In genomic region chr10:119206603-119207366, GRCh38 we compare ENCODE assay signal across 8 cellular contexts. TPM values are rescaled to one million over a fixed set of nuclear protein-coding genes. Genes with fewer than 3 reads are reported as not detected.
DNase-seq lines count a peak whose midpoint lies in the region; ATAC-seq and TF ChIP-seq lines count a peak whose summit lies in the region.

No MANE protein-coding gene starts in this region.

- peaks cover 31% of the 10 kb centered on the region for H3K36me3 Mint-ChIP-seq in endothelial cell (ENCODE audit: low read depth, unreplicated experiment)
- H3K36me3 Mint-ChIP-seq in mesothelial cell of epicardium = no peaks in the 10 kb centered on the region

- TF ChIP-seq CTCF in endothelial cell (IDR thresholded peaks at IDR 0.05; ENCODE audit: unreplicated experiment) (peak; percentile 82), mesothelial cell of epicardium (IDR thresholded peaks at IDR 0.05; ENCODE audit: unreplicated experiment) (peak; percentile 74)

- H3K27me3 Mint-ChIP-seq in endothelial cell (ENCODE audit: unreplicated experiment) = peaks cover 8% of the 10 kb centered on the region
- peaks cover 16% of the 10 kb centered on the region for H3K27me3 Mint-ChIP-seq in mesothelial cell of epicardium (ENCODE audit: low read depth)

- H3K4me1 Mint-ChIP-seq in endothelial cell (ENCODE audit: unreplicated experiment) = peaks cover 60% of the 10 kb centered on the region
- H3K4me1 Mint-ChIP-seq in mesothelial cell of epicardium = peaks cover 41% of the 10 kb centered on the region

- DNase-seq in ACHN (peak; percentile 73), NCI-H510A (lab: John Stamatoyannopoulos, UW) (peak; percentile 58), endothelial cell (ENCODE audit: low spot score) (peak; percentile 89), mesothelial cell of epicardium (ENCODE audit: low spot score in 2 of 2, unreplicated experiment in 2 of 2) (peak; percentile 58 to 84)
- DNase-seq in activated CD8-positive, alpha-beta memory T cell treated with anti-CD3 and anti-CD28 coated beads, Interleukin-2, amount 50 U/mL, for 4 hours = peak; percentile 79
- peak; percentile 45 to 66 for DNase-seq in stimulated activated CD8-positive, alpha-beta memory T cell treated with anti-CD3 and anti-CD28 coated beads, Interleukin-15, amount 100 ng/mL, for 4 hours (ENCODE audit: low read depth in 2 of 2)

- H3K27ac Mint-ChIP-seq in endothelial cell (ENCODE audit: unreplicated experiment) = peak overlapping the region; percentile 100
- peak overlapping the region; percentile 95 for H3K27ac Mint-ChIP-seq in mesothelial cell of epicardium

- ATAC-seq in GM18502 (IDR thresholded peaks at IDR 0.05; ENCODE audit: poor library complexity, unreplicated experiment) (peak; percentile 58), HG02943 (IDR thresholded peaks at IDR 0.05; ENCODE audit: low read depth, unreplicated experiment) (peak; percentile 47)

- in situ Hi-C loops in ACHN (cut with HindIII; ENCODE audit: low pct_ligation_motif_present, low pct_unique_long_range_greater_than_20kb, low sequenced_read_pairs) = loop anchor here (25.0 kb wide), 1 partner anchor 206 kb away; no protein-coding TSS in a partner anchor

- H3K9me3 Mint-ChIP-seq in endothelial cell (ENCODE audit: unreplicated experiment) = no peaks in the 10 kb centered on the region
- no peaks in the 10 kb centered on the region for H3K9me3 Mint-ChIP-seq in mesothelial cell of epicardium

- H3K4me3 Mint-ChIP-seq in endothelial cell (ENCODE audit: unreplicated experiment) (peak overlapping the region; percentile 95), mesothelial cell of epicardium (peak overlapping the region; percentile 76)

RNA-seq across cellular contexts. Expression of gene GRK5, which starts 0.6 kb away (rescaled TPM):
- total RNA-seq in endothelial cell (ENCODE audit: unreplicated experiment) (163 TPM), mesothelial cell of epicardium (13.6 to 14.5 TPM (median 14.0 TPM) in 3 replicates)

RNA-seq across cellular contexts. Expression of gene PRDX3, which starts 28.2 kb away (rescaled TPM):
- total RNA-seq in endothelial cell (ENCODE audit: unreplicated experiment) (93.2 TPM), mesothelial cell of epicardium (85.7 to 91.5 TPM (median 86.5 TPM) in 3 replicates)

RNA-seq across cellular contexts. Expression of gene SFXN4, which starts 41.3 kb away (rescaled TPM):
- total RNA-seq in endothelial cell (ENCODE audit: unreplicated experiment) = 19.0 TPM
- total RNA-seq in mesothelial cell of epicardium = 33.3 to 37.2 TPM (median 36.6 TPM) in 3 replicates

Comparison
In these comparisons a context has a peak if more than half of its experiments do, and no peak if none do; other contexts are left out.
1. Peak in every context shown above with its lines: DNase-seq and ATAC-seq.
2. RNA of gene GRK5, which starts 0.6 kb away (total RNA-seq): 163 TPM in endothelial cell (single experiment); 13.6 to 14.5 TPM in mesothelial cell of epicardium; every median in the first group is over 10 times any median in the second.